24 cellular contexts compared by ENCODE assay signal in genomic region chr14:92451245-92451644, GRCh38.
"Had no signal": no experiment of that assay in that cellular context is flagged by ENCODE, and none has a peak within 500 bp of the region (broad histone marks: within the 10 kb centered on the region; RNA-seq: fewer than 3 reads in every experiment).

No MANE protein-coding gene starts in this region.

- H3K4me1 ChIP-seq: colonic mucosa, gastroesophageal sphincter, suprapubic skin, tibial artery had no signal

- H3K27ac Mint-ChIP-seq: activated CD4-positive, alpha-beta T cell treated with anti-CD3 and anti-CD28 coated beads for 36 hours; activated CD8-positive, alpha-beta memory T cell treated with anti-CD3 and anti-CD28 coated beads, Interleukin-2, amount 10 ng/mL, durations not matched to agents 7 days and 5 days; activated CD8-positive, alpha-beta T cell treated with anti-CD3 and anti-CD28 coated beads, Interleukin-2, amount 10 ng/mL, durations not matched to agents 7 days and 5 days; activated naive CD8-positive, alpha-beta T cell; activated T-helper 2 cell treated with anti-CD3 and anti-CD28 coated beads, Interferon-gamma antibody, Interleukin-2, Interleukin-4, amounts not matched to agents 10 μg/mL and 5 μg/mL and 100 μg/mL, durations not matched to agents 14 hours and 24 hours and 36 hours; natural killer cell; T-helper 2 cell treated with Interferon-gamma antibody and Interleukin-4, amounts not matched to agents 5 μg/mL and 100 μg/mL, for 36 hours had no signal

- H3K4me3 ChIP-seq: colonic mucosa, gastroesophageal sphincter, hepatocyte, skin epidermis, suprapubic skin, tibial artery had no signal

- H3K4me3 Mint-ChIP-seq: activated CD4-positive, alpha-beta T cell treated with anti-CD3 and anti-CD28 coated beads for 36 hours; activated CD8-positive, alpha-beta memory T cell treated with anti-CD3 and anti-CD28 coated beads, Interleukin-2, amount 10 ng/mL, durations not matched to agents 7 days and 5 days; activated CD8-positive, alpha-beta T cell treated with anti-CD3 and anti-CD28 coated beads, Interleukin-2, amount 10 ng/mL, durations not matched to agents 7 days and 5 days; activated naive CD8-positive, alpha-beta T cell; natural killer cell; T-helper 2 cell treated with Interferon-gamma antibody and Interleukin-4, amounts not matched to agents 5 μg/mL and 100 μg/mL, for 36 hours had no signal

- ATAC-seq: activated CD4-positive, alpha-beta T cell treated with anti-CD3 and anti-CD28 coated beads for 36 hours; activated CD8-positive, alpha-beta memory T cell treated with anti-CD3 and anti-CD28 coated beads, Interleukin-2, amount 10 ng/mL, durations not matched to agents 7 days and 5 days; activated CD8-positive, alpha-beta T cell treated with anti-CD3 and anti-CD28 coated beads, Interleukin-2, amount 10 ng/mL, durations not matched to agents 7 days and 5 days; gastroesophageal sphincter; natural killer cell had no signal

- H3K9me3 Mint-ChIP-seq: activated T-helper 2 cell treated with anti-CD3 and anti-CD28 coated beads, Interferon-gamma antibody, Interleukin-2, Interleukin-4, amounts not matched to agents 10 μg/mL and 5 μg/mL and 100 μg/mL, durations not matched to agents 14 hours and 24 hours and 36 hours; natural killer cell; T-helper 2 cell treated with Interferon-gamma antibody and Interleukin-4, amounts not matched to agents 5 μg/mL and 100 μg/mL, for 36 hours had no signal

- DNase-seq: activated CD4-positive, alpha-beta T cell treated with anti-CD3 and anti-CD28 coated beads for 36 hours; activated CD4-positive, CD25-positive, alpha-beta regulatory T cell; activated CD8-positive, alpha-beta memory T cell treated with anti-CD3 and anti-CD28 coated beads, Interleukin-2, amount 10 ng/mL, durations not matched to agents 7 days and 5 days; activated CD8-positive, alpha-beta T cell treated with anti-CD3 and anti-CD28 coated beads, Interleukin-2, amount 10 ng/mL, durations not matched to agents 7 days and 5 days; activated T-cell treated with anti-CD3 and anti-CD28 coated beads, Interleukin-2, amount 50 U/mL, for 48 hours; anterior cingulate cortex; cerebellar nuclear complex; colonic mucosa; effector CD8-positive, alpha-beta T cell; islet precursor cell; mesenchymal stem cell; natural killer cell; stimulated activated CD4-positive, alpha-beta T cell treated with anti-CD3 and anti-CD28 coated beads, Interleukin-1b, Interleukin-23, amount 100 ng/mL, for 48 hours; stimulated activated CD4-positive, alpha-beta T cell treated with anti-CD3 and anti-CD28 coated beads, Interleukin-4, amount 100 ng/mL, for 4 hours; stimulated activated naive CD4-positive, alpha-beta T cell; T-helper 1 cell had no signal

- H3K79me2 ChIP-seq: hepatocyte had no signal

- H3K4me1 Mint-ChIP-seq: activated CD4-positive, alpha-beta T cell treated with anti-CD3 and anti-CD28 coated beads for 36 hours had no signal

- H3K4me2 ChIP-seq: hepatocyte had no signal

- H3K27me3 ChIP-seq: colonic mucosa, gastroesophageal sphincter, hepatocyte, suprapubic skin, tibial artery had no signal

- H3K27ac ChIP-seq: colonic mucosa, gastroesophageal sphincter, hepatocyte, skin epidermis, suprapubic skin, tibial artery had no signal

- H3K9me3 ChIP-seq: colonic mucosa, gastroesophageal sphincter, suprapubic skin, tibial artery had no signal

- H2AFZ ChIP-seq: hepatocyte had no signal

- H3K36me3 ChIP-seq: colonic mucosa, gastroesophageal sphincter, suprapubic skin, tibial artery had no signal

- H3K36me3 Mint-ChIP-seq: activated CD8-positive, alpha-beta memory T cell treated with anti-CD3 and anti-CD28 coated beads, Interleukin-2, amount 10 ng/mL, durations not matched to agents 7 days and 5 days; activated naive CD8-positive, alpha-beta T cell; natural killer cell had no signal

- H3K27me3 Mint-ChIP-seq: activated CD4-positive, alpha-beta T cell treated with anti-CD3 and anti-CD28 coated beads for 36 hours; activated CD8-positive, alpha-beta memory T cell treated with anti-CD3 and anti-CD28 coated beads, Interleukin-2, amount 10 ng/mL, durations not matched to agents 7 days and 5 days; activated naive CD8-positive, alpha-beta T cell had no signal
